ENCODE assay signal across 26 cellular contexts in genomic region chr1:890661-891060, GRCh38. TPM values are rescaled to one million over a fixed set of nuclear protein-coding genes. Genes with fewer than 3 reads are reported as not detected.
"Had no signal": no experiment of that assay in that cellular context is flagged by ENCODE, and none has a peak within 500 bp of the region (broad histone marks: within the 10 kb centered on the region; RNA-seq: fewer than 3 reads in every experiment).

No MANE protein-coding gene starts in this region.

- H3K4me3 ChIP-seq: gastroesophageal sphincter, heart left ventricle, lower lobe of right lung, right lobe of liver, skin epidermis, stomach, suprapubic skin, tibial nerve had no signal

- H3K4me1 Mint-ChIP-seq: activated B cell treated with CpG ODN at 0.5 μM for 24 hours, brain, naive B cell had no signal

- H3K36me3 ChIP-seq: gastroesophageal sphincter, heart left ventricle, lower lobe of right lung, right lobe of liver, stomach, suprapubic skin, tibial nerve had no signal

- H2AFZ ChIP-seq: parathyroid adenoma had no signal

- H3K27me3 ChIP-seq: right lobe of liver had no signal

- H3K9me3 ChIP-seq: gastroesophageal sphincter, heart left ventricle, lower lobe of right lung, right lobe of liver, stomach, suprapubic skin, tibial nerve had no signal

- H3K9ac ChIP-seq: parathyroid adenoma had no signal

- H3K9me3 Mint-ChIP-seq: activated B cell treated with CpG ODN at 0.5 μM for 24 hours; activated CD8-positive, alpha-beta T cell treated with anti-CD3 and anti-CD28 coated beads for 36 hours; activated T-cell treated with anti-CD3 and anti-CD28 coated beads, Interleukin-2, amount 50 U/mL, for 4 hours; effector memory CD8-positive, alpha-beta T cell; naive B cell; T-helper 1 cell treated with Interleukin-12 subunit alpha and Interleukin-12 subunit beta and Interleukin-4 antibody, amounts not matched to agents 30 μg/mL and 1 μg/mL, for 36 hours had no signal

- DNase-seq: activated B cell treated with CpG ODN at 0.5 μM for 24 hours; activated CD4-positive, alpha-beta T cell treated with anti-CD3 and anti-CD28 coated beads for 48 hours; activated CD8-positive, alpha-beta T cell treated with anti-CD3 and anti-CD28 coated beads for 36 hours; activated effector memory CD4-positive, alpha-beta T cell treated with anti-CD3 and anti-CD28 coated beads, Interleukin-2, amount 50 U/mL, for 16 hours; activated naive CD4-positive, alpha-beta T cell treated with anti-CD3 and anti-CD28 coated beads, Interleukin-2, amount 50 U/mL, for 16 hours; activated T-cell treated with anti-CD3 and anti-CD28 coated beads, Interleukin-2, amount 50 U/mL, for 4 hours; anterior cingulate cortex; caudate nucleus; effector memory CD8-positive, alpha-beta T cell; heart left ventricle; kidney; lower lobe of right lung; naive B cell; nucleus accumbens; right lobe of liver; stimulated activated CD4-positive, alpha-beta T cell treated with anti-CD3 and anti-CD28 coated beads, Interleukin-1b, Interleukin-23, amount 100 ng/mL, for 48 hours; stomach had no signal

- H3K27ac ChIP-seq: gastroesophageal sphincter, heart left ventricle, lower lobe of right lung, parathyroid adenoma, right lobe of liver, skin epidermis, stomach, suprapubic skin, tibial nerve had no signal

- H3K4me1 ChIP-seq: gastroesophageal sphincter, heart left ventricle, lower lobe of right lung, parathyroid adenoma, right lobe of liver, stomach, suprapubic skin, tibial nerve had no signal

- H3K36me3 Mint-ChIP-seq: brain, naive B cell had no signal

- H3K4me3 Mint-ChIP-seq: activated B cell treated with CpG ODN at 0.5 μM for 24 hours; activated CD8-positive, alpha-beta T cell treated with anti-CD3 and anti-CD28 coated beads for 36 hours; activated T-cell treated with anti-CD3 and anti-CD28 coated beads, Interleukin-2, amount 50 U/mL, for 4 hours; brain; effector memory CD8-positive, alpha-beta T cell; naive B cell; T-helper 1 cell treated with Interleukin-12 subunit alpha and Interleukin-12 subunit beta and Interleukin-4 antibody, amounts not matched to agents 30 μg/mL and 1 μg/mL, for 36 hours had no signal

- H3K27ac Mint-ChIP-seq: activated B cell treated with CpG ODN at 0.5 μM for 24 hours; activated CD8-positive, alpha-beta T cell treated with anti-CD3 and anti-CD28 coated beads for 36 hours; brain; effector memory CD8-positive, alpha-beta T cell; T-helper 1 cell treated with Interleukin-12 subunit alpha and Interleukin-12 subunit beta and Interleukin-4 antibody, amounts not matched to agents 30 μg/mL and 1 μg/mL, for 36 hours had no signal

- ATAC-seq: activated CD8-positive, alpha-beta T cell treated with anti-CD3 and anti-CD28 coated beads for 36 hours; effector memory CD8-positive, alpha-beta T cell; esophagus mucosa; gastroesophageal sphincter; heart left ventricle; lower lobe of right lung; right lobe of liver had no signal

RNA-seq across cellular contexts. Expression of gene SAMD11, which starts 33.1 kb away (rescaled TPM):
- total RNA-seq: activated B cell treated with CpG ODN at 0.5 μM for 24 hours; activated CD8-positive, alpha-beta T cell treated with anti-CD3 and anti-CD28 coated beads for 36 hours; activated T-cell treated with anti-CD3 and anti-CD28 coated beads, Interleukin-2, amount 50 U/mL, for 4 hours; endothelial cell of umbilical vein had no signal
- polyA plus RNA-seq: endothelial cell of umbilical vein had no signal
